ENCODE assay signal across 1 cellular context in the genomic region with DNA sequence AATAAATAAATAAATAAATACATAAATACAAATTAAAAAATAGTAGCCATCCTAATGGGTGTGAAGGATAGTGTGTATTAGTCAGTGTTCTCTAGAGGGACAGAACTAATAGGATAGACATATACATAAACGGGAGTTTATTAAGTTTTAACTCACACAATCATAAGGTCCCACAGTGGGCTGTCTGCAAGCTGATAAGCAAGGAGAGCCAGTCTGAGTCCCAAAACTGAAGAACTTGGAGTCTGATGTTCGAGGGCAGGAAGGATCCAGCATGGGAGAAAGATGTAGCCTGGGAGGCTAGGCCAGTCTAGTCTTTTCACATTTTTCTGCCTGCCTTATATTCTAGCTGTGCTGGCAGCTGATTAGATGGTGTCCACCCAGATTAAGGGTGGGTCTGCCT. TPM values are rescaled to one million over a fixed set of nuclear protein-coding genes. Genes with fewer than 3 reads are reported as not detected.
A peak's percentile ranks its signal among the peaks of the same experiment; 100 is the strongest.
DNase-seq lines count a peak whose midpoint lies in the region; ATAC-seq, FAIRE-seq and TF ChIP-seq lines count a peak whose summit lies in the region.
"Not testable (repeated sequence)": the region's sequence is repeated elsewhere in the genome, so short reads cannot be mapped to it uniquely, and the experiment has no call there.

No MANE protein-coding gene starts in this region.

- not testable (repeated sequence) for H3K36me3 ChIP-seq in K562 (ENCODE audit: control insufficient read depth, insufficient read depth, low read length)

- not testable (repeated sequence) for H3K4me2 ChIP-seq in K562 (ENCODE audit: insufficient read depth, low read length)

- TF ChIP-seq CTCF in K562 (IDR thresholded peaks at IDR 0.05 in 2 of 3, conservative IDR thresholded peaks at IDR 0.05 in 1 of 3; ENCODE audit: insufficient read depth in 2 of 3, low read depth in 1 of 3, low read length in 3 of 3) = not testable (repeated sequence)

- not testable (repeated sequence) for ATAC-seq in K562

- not testable (repeated sequence) for BruUV-seq in K562 (replicated peaks; lab: Mats Ljungman, UMichigan)

- H3K27ac ChIP-seq in K562 (ENCODE audit: extremely low read depth, low read depth, low read length) = not testable (repeated sequence)

- H3K27me3 ChIP-seq in K562 (ENCODE audit: control insufficient read depth in 2 of 2, insufficient read depth in 2 of 2, low read length in 2 of 2) = not testable (repeated sequence)

- WGBS in K562 (ENCODE audit: insufficient coverage, low coverage, missing lambda C conversion rate) = 18% methylated on average over 2 of the region's 2 CpGs

- H3K9ac ChIP-seq in K562 (ENCODE audit: insufficient read depth in 1 of 2, low read depth in 2 of 2, low read length in 2 of 2) = not testable (repeated sequence)

- POLR2A ChIA-PET in K562 (lab: Yijun Ruan, JAX) = interaction anchor here (0.5 to 1.0 kb wide), 4 partner anchors 18 to 569 kb away, joined by 3 read pairs; no protein-coding TSS in a partner anchor

- not testable (repeated sequence) for TF ChIP-seq RAD21 in K562 (CRISPR knock-in tag; conservative IDR thresholded peaks at IDR 0.05 in 1 of 2, IDR thresholded peaks at IDR 0.05 in 1 of 2)

- H2AFZ ChIP-seq in K562 (ENCODE audit: low read depth, low read length) = not testable (repeated sequence)

- not testable (repeated sequence) for H3K9me3 ChIP-seq in K562 (replicated peaks; ENCODE audit: control insufficient read depth, insufficient read depth, low read depth, low read length)

- TF ChIP-seq POLR2A in K562 (conservative IDR thresholded peaks at IDR 0.05) = not testable (repeated sequence)

- in situ Hi-C loops in K562 (cut with MboI) = not testable (repeated sequence)

- TF ChIP-seq EP300 in K562 (IDR thresholded peaks at IDR 0.05; ENCODE audit: low read length) = not testable (repeated sequence)

- H3K79me2 ChIP-seq in K562 (ENCODE audit: control insufficient read depth, insufficient read depth, low read length) = not testable (repeated sequence)

- H3K4me1 ChIP-seq in K562 (replicated peaks in 1 of 2; ENCODE audit: control insufficient read depth in 2 of 2, insufficient read depth in 2 of 2, low read length in 2 of 2) = not testable (repeated sequence)

- H3K4me3 ChIP-seq in K562 = not testable (repeated sequence)

- H3K9me1 ChIP-seq in K562 (ENCODE audit: control insufficient read depth, insufficient read depth, low read length) = not testable (repeated sequence)

- intact Hi-C loops in K562 (cut with micrococcal nuclease) = not testable (repeated sequence)

- CTCF ChIA-PET in K562 (lab: Yijun Ruan, JAX; ENCODE audit: low intra/inter-chr PET ratio) = not testable (repeated sequence)

- not testable (repeated sequence) for FAIRE-seq in K562 (lab: Jason Lieb, UNC)

- not testable (repeated sequence) for H4K20me1 ChIP-seq in K562 (replicated peaks; ENCODE audit: control insufficient read depth, insufficient read depth, low read length)

- DNase-seq in K562 (ENCODE audit: extremely low read depth in 1 of 4, low spot score in 3 of 4) = not testable (repeated sequence)

TF ChIP-seq in K562, 482 proteins besides CTCF, POLR2A, EP300 and RAD21:
- TF ChIP-seq TAL1 (IDR thresholded peaks at IDR 0.05) (peak; percentile 51; the same call in 1 of the 2 replicates), ARID1B (IDR thresholded peaks at IDR 0.05) (peak; percentile 41; the same call in 1 of the 2 replicates), CBFA2T3 (IDR thresholded peaks at IDR 0.05) (peak; percentile 51)

RNA-seq across cellular contexts. Expression of gene NUP210, which starts 22.8 kb away (rescaled TPM):
- 213 and 603 TPM in 2 replicates for total RNA-seq in K562 (2011; cell fraction: chromatin; rRNA removed; ENCODE audit: low replicate concordance)
- total RNA-seq in K562 (2011; cell fraction: nucleolus; rRNA removed) = 374 and 409 TPM in 2 replicates
- total RNA-seq in K562 (2011; cell fraction: nucleoplasm; rRNA removed) = 286 and 299 TPM in 2 replicates
- total RNA-seq in K562 (2014; rRNA removed) (60.7 and 76.5 TPM in 2 replicates), K562 (2014; rRNA removed; fragmentation: Illumina TruSeq; extraction: Trizol) (25.4 and 30.2 TPM in 2 replicates), K562 (2015; rRNA removed; fragmentation: Illumina TruSeq; extraction: Trizol) (36.0 and 39.9 TPM in 2 replicates), K562 (2021) (128 and 138 TPM in 2 replicates)
- polyA plus RNA-seq in K562 (2011; rRNA removed) (44.0 and 93.3 TPM in 2 replicates), K562 (2014; fragmentation: Illumina TruSeq; extraction: Trizol) (90.7 and 111 TPM in 2 replicates), K562 (2014; fragmentation: Nextera tagmentation; extraction: Ambion mirVana) (1 to 10 TPM; 1.2 to 1.4 TPM), K562 (2014; rRNA removed) (54.3 and 61.0 TPM in 2 replicates)
- polyA plus RNA-seq in K562 (2011; cell fraction: cytosol; rRNA removed) = 51.4 and 78.4 TPM in 2 replicates
- 125 and 255 TPM in 2 replicates for polyA plus RNA-seq in K562 (2011; cell fraction: nucleus; rRNA removed)
- 95.0 and 139 TPM in 2 replicates for polyA plus RNA-seq in K562 (2012)
- polyA minus RNA-seq in K562 (2011; rRNA and poly(A)+ RNA removed) = 82.2 and 99.7 TPM in 2 replicates
- polyA minus RNA-seq in K562 (2011; cell fraction: cytosol; rRNA and poly(A)+ RNA removed) = 114 and 152 TPM in 2 replicates
- 137 and 138 TPM in 2 replicates for polyA minus RNA-seq in K562 (2011; cell fraction: nucleus; rRNA and poly(A)+ RNA removed)

RNA-seq across cellular contexts. Expression of gene HDAC11, which starts 37.2 kb away (rescaled TPM):
- 2.7 and 8.1 TPM in 2 replicates for total RNA-seq in K562 (2011; cell fraction: chromatin; rRNA removed; ENCODE audit: low replicate concordance)
- total RNA-seq in K562 (2011; cell fraction: nucleolus; rRNA removed) = 7.7 and 8.8 TPM in 2 replicates
- total RNA-seq in K562 (2011; cell fraction: nucleoplasm; rRNA removed) = 5.1 and 6.9 TPM in 2 replicates
- total RNA-seq in K562 (2014; rRNA removed) (4.1 and 8.2 TPM in 2 replicates), K562 (2014; rRNA removed; fragmentation: Illumina TruSeq; extraction: Trizol) (2.5 and 3.1 TPM in 2 replicates), K562 (2015; rRNA removed; fragmentation: Illumina TruSeq; extraction: Trizol) (4.6 TPM in 2 replicates), K562 (2021) (4.6 and 6.0 TPM in 2 replicates)
- polyA plus RNA-seq in K562 (2011; rRNA removed) (4.6 and 6.4 TPM in 2 replicates), K562 (2014; fragmentation: Illumina TruSeq; extraction: Trizol) (4.5 and 4.9 TPM in 2 replicates), K562 (2014; fragmentation: Nextera tagmentation; extraction: Ambion mirVana) (1 to 10 TPM in 1 of 2 experiments, under 1 TPM in 1; 0.60 to 1.2 TPM), K562 (2014; rRNA removed) (5.0 and 7.9 TPM in 2 replicates)
- 6.6 and 7.2 TPM in 2 replicates for polyA plus RNA-seq in K562 (2011; cell fraction: cytosol; rRNA removed)
- polyA plus RNA-seq in K562 (2011; cell fraction: nucleus; rRNA removed) = 4.0 and 4.1 TPM in 2 replicates
- 6.2 and 9.2 TPM in 2 replicates for polyA plus RNA-seq in K562 (2012)
- 3.7 and 4.3 TPM in 2 replicates for polyA minus RNA-seq in K562 (2011; rRNA and poly(A)+ RNA removed)
- 2.7 and 3.1 TPM in 2 replicates for polyA minus RNA-seq in K562 (2011; cell fraction: cytosol; rRNA and poly(A)+ RNA removed)
- 2.4 and 4.4 TPM in 2 replicates for polyA minus RNA-seq in K562 (2011; cell fraction: nucleus; rRNA and poly(A)+ RNA removed)
